Comparison of ENCODE assay signal across 35 cellular contexts in genomic region chr3:14758297-14758696, GRCh38.
"Had no signal": no experiment of that assay in that cellular context is flagged by ENCODE, and none has a peak within 500 bp of the region (broad histone marks: within the 10 kb centered on the region; RNA-seq: fewer than 3 reads in every experiment).

No MANE protein-coding gene starts in this region.

- DNase-seq: activated B cell treated with CpG ODN at 0.5 μM for 24 hours; activated CD4-positive, alpha-beta T cell treated with anti-CD3 and anti-CD28 coated beads for 4 hours; activated CD4-positive, alpha-beta T cell treated with anti-CD3 and anti-CD28 coated beads, Interleukin-2, amount 50 U/mL, for 4 hours; activated CD4-positive, CD25-positive, alpha-beta regulatory T cell treated with anti-CD3 and anti-CD28 coated beads, Interleukin-2, amount 50 U/mL, for 72 hours; activated CD8-positive, alpha-beta T cell treated with anti-CD3 and anti-CD28 coated beads for 36 hours; activated effector memory CD4-positive, alpha-beta T cell treated with anti-CD3 and anti-CD28 coated beads, Interleukin-2, amount 50 U/mL, for 16 hours; activated naive CD4-positive, alpha-beta T cell; activated naive CD4-positive, alpha-beta T cell treated with anti-CD3 and anti-CD28 coated beads, Interleukin-2, amount 50 U/mL, for 16 hours; activated naive CD8-positive, alpha-beta T cell treated with anti-CD3 and anti-CD28 coated beads for 36 hours; activated T-cell treated with anti-CD3 and anti-CD28 coated beads, Interleukin-2, amount 50 U/mL, for 1 hour; activated T-cell treated with anti-CD3 and anti-CD28 coated beads, Interleukin-2, amount 50 U/mL, for 72 hours; amniotic stem cell; aorta; brain microvascular endothelial cell; central memory CD4-positive, alpha-beta T cell; NCI-H1105; NCI-H1417 treated with DMSO at 0.1 percent for 48 hours; NCI-H1694; NCI-H1930; NCI-H2081 treated with DMSO at 0.1 percent for 48 hours; NCI-H226; NCI-H446 treated with DMSO at 0.1 percent for 48 hours; NCI-H524; PC-3; RPMI8226; SIG-M5; SW 1271; T-helper 1 cell; T-helper 2 cell; T-helper 9 cell had no signal

- H3K27ac ChIP-seq: brain microvascular endothelial cell, Peyer's patch, VCaP had no signal

- H3K4me3 ChIP-seq: K562, Peyer's patch had no signal

- ATAC-seq: activated CD8-positive, alpha-beta T cell treated with anti-CD3 and anti-CD28 coated beads for 36 hours; activated T-cell treated with anti-CD3 and anti-CD28 coated beads, Interleukin-2, amount 50 U/mL, for 72 hours; activated T-helper 17 cell treated with anti-CD3 and anti-CD28 coated beads, Interleukin-2, amount 50 U/mL, for 72 hours; PC-3; SK-N-SH treated with all-trans-retinoic acid at 6 μM for 48 hours had no signal

- H3K4me1 ChIP-seq: Peyer's patch had no signal

- H3K27me3 ChIP-seq: brain microvascular endothelial cell, Peyer's patch had no signal

- H3K9me3 ChIP-seq: Peyer's patch had no signal

- H3K36me3 ChIP-seq: brain microvascular endothelial cell, Peyer's patch had no signal
